Comparison of ENCODE assay signal across 2 cellular contexts in the genomic region with DNA sequence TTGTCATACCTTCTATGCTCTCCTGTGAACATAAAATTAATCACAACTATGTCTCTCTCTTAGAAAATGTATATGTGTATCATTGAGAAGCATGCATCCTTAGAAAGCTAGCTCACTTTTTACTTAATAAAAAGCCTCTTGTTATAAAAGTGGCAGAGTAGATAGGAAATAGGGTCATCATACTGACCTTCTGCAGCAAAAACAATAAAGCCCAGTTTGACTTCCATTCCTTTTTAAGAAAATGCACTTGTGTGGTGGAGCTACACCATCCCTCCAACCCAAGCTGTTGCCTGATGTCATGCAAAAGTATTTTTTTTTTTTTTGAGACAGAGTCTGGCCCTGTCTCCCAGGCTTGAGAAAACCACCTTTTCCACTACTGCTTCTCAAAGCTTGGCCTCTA.
TF ChIP-seq lines count a peak whose summit lies in the region.

No MANE protein-coding gene starts in this region.

TF ChIP-seq in IMR-90, 13 proteins besides CTCF, POLR2A, EP300 and RAD21:
- TF ChIP-seq CHD1 (IDR thresholded peaks at IDR 0.05; ENCODE audit: low read depth, low read length) (no peak), MXI1 (IDR thresholded peaks at IDR 0.05; ENCODE audit: borderline replicate concordance, low read depth, low read length) (no peak), CEBPB (IDR thresholded peaks at IDR 0.05; ENCODE audit: low read depth, low read length) (no peak), NFE2L2 (IDR thresholded peaks at IDR 0.05; ENCODE audit: low read depth, low read length) (no peak), RFX5 (IDR thresholded peaks at IDR 0.05; ENCODE audit: low read depth, low read length) (no peak), BHLHE40 (IDR thresholded peaks at IDR 0.05; ENCODE audit: low read depth, low read length) (no peak), MAFK (IDR thresholded peaks at IDR 0.05; ENCODE audit: low read depth, low read length) (no peak), SMC3 (IDR thresholded peaks at IDR 0.05; ENCODE audit: low read depth, low read length) (no peak)
- TF ChIP-seq, protein P1, sequence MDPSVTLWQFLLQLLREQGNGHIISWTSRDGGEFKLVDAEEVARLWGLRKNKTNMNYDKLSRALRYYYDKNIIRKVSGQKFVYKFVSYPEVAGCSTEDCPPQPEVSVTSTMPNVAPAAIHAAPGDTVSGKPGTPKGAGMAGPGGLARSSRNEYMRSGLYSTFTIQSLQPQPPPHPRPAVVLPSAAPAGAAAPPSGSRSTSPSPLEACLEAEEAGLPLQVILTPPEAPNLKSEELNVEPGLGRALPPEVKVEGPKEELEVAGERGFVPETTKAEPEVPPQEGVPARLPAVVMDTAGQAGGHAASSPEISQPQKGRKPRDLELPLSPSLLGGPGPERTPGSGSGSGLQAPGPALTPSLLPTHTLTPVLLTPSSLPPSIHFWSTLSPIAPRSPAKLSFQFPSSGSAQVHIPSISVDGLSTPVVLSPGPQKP (IDR thresholded peaks at IDR 0.05; ENCODE audit: borderline replicate concordance, low read depth, low read length): no peak
- TF ChIP-seq, protein P2, sequence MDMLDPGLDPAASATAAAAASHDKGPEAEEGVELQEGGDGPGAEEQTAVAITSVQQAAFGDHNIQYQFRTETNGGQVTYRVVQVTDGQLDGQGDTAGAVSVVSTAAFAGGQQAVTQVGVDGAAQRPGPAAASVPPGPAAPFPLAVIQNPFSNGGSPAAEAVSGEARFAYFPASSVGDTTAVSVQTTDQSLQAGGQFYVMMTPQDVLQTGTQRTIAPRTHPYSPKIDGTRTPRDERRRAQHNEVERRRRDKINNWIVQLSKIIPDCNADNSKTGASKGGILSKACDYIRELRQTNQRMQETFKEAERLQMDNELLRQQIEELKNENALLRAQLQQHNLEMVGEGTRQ (IDR thresholded peaks at IDR 0.05; ENCODE audit: low read depth, low read length): no peak

TF ChIP-seq in neural cell, 6 proteins besides CTCF, POLR2A, EP300 and RAD21:
- TF ChIP-seq TAF1 (IDR thresholded peaks at IDR 0.05; ENCODE audit: low read depth) (no peak), POLR2AphosphoS5 (IDR thresholded peaks at IDR 0.05) (no peak), SMC3 (conservative IDR thresholded peaks at IDR 0.05; ENCODE audit: poor library complexity) (no peak), EZH2 (IDR thresholded peaks at IDR 0.05; ENCODE audit: borderline replicate concordance, insufficient read depth, low read length, poor library complexity, severe bottlenecking) (no peak), MXI1 (conservative IDR thresholded peaks at IDR 0.05; ENCODE audit: poor library complexity, severe bottlenecking) (no peak)
- TF ChIP-seq, protein P3, sequence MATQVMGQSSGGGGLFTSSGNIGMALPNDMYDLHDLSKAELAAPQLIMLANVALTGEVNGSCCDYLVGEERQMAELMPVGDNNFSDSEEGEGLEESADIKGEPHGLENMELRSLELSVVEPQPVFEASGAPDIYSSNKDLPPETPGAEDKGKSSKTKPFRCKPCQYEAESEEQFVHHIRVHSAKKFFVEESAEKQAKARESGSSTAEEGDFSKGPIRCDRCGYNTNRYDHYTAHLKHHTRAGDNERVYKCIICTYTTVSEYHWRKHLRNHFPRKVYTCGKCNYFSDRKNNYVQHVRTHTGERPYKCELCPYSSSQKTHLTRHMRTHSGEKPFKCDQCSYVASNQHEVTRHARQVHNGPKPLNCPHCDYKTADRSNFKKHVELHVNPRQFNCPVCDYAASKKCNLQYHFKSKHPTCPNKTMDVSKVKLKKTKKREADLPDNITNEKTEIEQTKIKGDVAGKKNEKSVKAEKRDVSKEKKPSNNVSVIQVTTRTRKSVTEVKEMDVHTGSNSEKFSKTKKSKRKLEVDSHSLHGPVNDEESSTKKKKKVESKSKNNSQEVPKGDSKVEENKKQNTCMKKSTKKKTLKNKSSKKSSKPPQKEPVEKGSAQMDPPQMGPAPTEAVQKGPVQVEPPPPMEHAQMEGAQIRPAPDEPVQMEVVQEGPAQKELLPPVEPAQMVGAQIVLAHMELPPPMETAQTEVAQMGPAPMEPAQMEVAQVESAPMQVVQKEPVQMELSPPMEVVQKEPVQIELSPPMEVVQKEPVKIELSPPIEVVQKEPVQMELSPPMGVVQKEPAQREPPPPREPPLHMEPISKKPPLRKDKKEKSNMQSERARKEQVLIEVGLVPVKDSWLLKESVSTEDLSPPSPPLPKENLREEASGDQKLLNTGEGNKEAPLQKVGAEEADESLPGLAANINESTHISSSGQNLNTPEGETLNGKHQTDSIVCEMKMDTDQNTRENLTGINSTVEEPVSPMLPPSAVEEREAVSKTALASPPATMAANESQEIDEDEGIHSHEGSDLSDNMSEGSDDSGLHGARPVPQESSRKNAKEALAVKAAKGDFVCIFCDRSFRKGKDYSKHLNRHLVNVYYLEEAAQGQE (IDR thresholded peaks at IDR 0.05; ENCODE audit: borderline replicate concordance): no peak
